In genomic region chr15:31606261-31606669, GRCh38 we compare ENCODE assay signal across 21 cellular contexts.
DNase-seq lines count a peak whose midpoint lies in the region; ATAC-seq, FAIRE-seq and TF ChIP-seq lines count a peak whose summit lies in the region.
"Had no signal": no experiment of that assay in that cellular context is flagged by ENCODE, and none has a peak within 500 bp of the region (broad histone marks: within the 10 kb centered on the region; RNA-seq: fewer than 3 reads in every experiment).

No MANE protein-coding gene starts in this region.

- FAIRE-seq in GM19239 (lab: Jason Lieb, UNC): no peak

- ATAC-seq in HG02938 (IDR thresholded peaks at IDR 0.05; ENCODE audit: unreplicated experiment): no peak
- ATAC-seq: activated naive CD8-positive, alpha-beta T cell treated with anti-CD3 and anti-CD28 coated beads, Interleukin-2, amount 50 U/mL, for 24 hours; stimulated activated effector memory CD8-positive, alpha-beta T cell treated with anti-CD3 and anti-CD28 coated beads, Interleukin-12 subunit alpha, Interleukin-12 subunit beta, amount 100 ng/mL, for 72 hours had no signal

- in situ Hi-C loops in SK-MEL-5 (cut with HindIII; ENCODE audit: low pct_unique_long_range_greater_than_20kb, low sequenced_read_pairs): no loop called here

- H3K4me3 ChIP-seq in esophagus squamous epithelium: no peak overlapping the region
- H3K4me3 ChIP-seq: esophagus muscularis mucosa, vagina had no signal

- H3K36me3 ChIP-seq in esophagus squamous epithelium: no peaks in the 10 kb centered on the region
- H3K36me3 ChIP-seq: esophagus muscularis mucosa, vagina had no signal

- H3K27ac ChIP-seq in esophagus squamous epithelium: no peak overlapping the region
- H3K27ac ChIP-seq: esophagus muscularis mucosa, vagina had no signal

- H3K4me1 ChIP-seq in esophagus squamous epithelium: peaks cover 0 to 29% (median 7%) of the 10 kb centered on the region in 3 donors

- H3K27me3 ChIP-seq in esophagus squamous epithelium: no peaks in the 10 kb centered on the region
- H3K27me3 ChIP-seq: esophagus muscularis mucosa, vagina had no signal

- H3K9me3 ChIP-seq in esophagus squamous epithelium: no peaks in the 10 kb centered on the region
- H3K9me3 ChIP-seq: vagina had no signal

- WGBS in esophagus squamous epithelium, 2 donors: 26 to 46% methylated on average over 5 of the region's 5 CpGs

- TF ChIP-seq CTCF in esophagus squamous epithelium (IDR thresholded peaks at IDR 0.05): no peak

- DNase-seq in EH (ENCODE audit: low read depth) (peak; percentile 80), SK-MEL-5 (ENCODE audit: low read depth, low spot score) (peak; percentile 36), fibroblast of gingiva (ENCODE audit: low read depth) (peak; percentile 54), renal cortical epithelial cell (ENCODE audit: low read depth) (peak; percentile 62), SW480 (ENCODE audit: low spot score) (no peak), GM19239 (ENCODE audit: insufficient read length, low spot score) (no peak), esophagus squamous epithelium (lab: John Stamatoyannopoulos, UW) (no peak)
- DNase-seq: activated CD4-positive, alpha-beta T cell treated with anti-CD3 and anti-CD28 coated beads, Interleukin-2, amount 50 U/mL, for 4 hours; activated naive CD8-positive, alpha-beta T cell treated with anti-CD3 and anti-CD28 coated beads, Interleukin-2, amount 50 U/mL, for 24 hours; activated T-cell treated with anti-CD3 and anti-CD28 coated beads, Interleukin-2, amount 50 U/mL, for 48 hours; CD4-positive, CD25-positive, alpha-beta regulatory T cell; cortex of kidney; H9; Kasumi-1; NCI-H226; occipital lobe; SHP77 had no signal

- intact Hi-C loops in esophagus squamous epithelium (cut with DNase I): no loop called here

- no peak for TF ChIP-seq POLR2A in esophagus squamous epithelium (IDR thresholded peaks at IDR 0.05)

Comparison
In these comparisons a context has a peak if more than half of its experiments do, and no peak if none do; other contexts are left out.
1. DNase-seq: peak in EH (single experiment), SK-MEL-5 (single experiment), fibroblast of gingiva (single experiment) and renal cortical epithelial cell (single experiment); none in SW480 (single experiment), GM19239 (single experiment) and esophagus squamous epithelium (single experiment).